8 cellular contexts compared by ENCODE assay signal in genomic region chr7:112449353-112449752, GRCh38. TPM values are rescaled to one million over a fixed set of nuclear protein-coding genes. Genes with fewer than 3 reads are reported as not detected.
A peak's percentile ranks its signal among the peaks of the same experiment; 100 is the strongest.
DNase-seq lines count a peak whose midpoint lies in the region; ATAC-seq and TF ChIP-seq lines count a peak whose summit lies in the region.

No MANE protein-coding gene starts in this region.

- DNase-seq in A172 (ENCODE audit: low spot score) = peak; percentile 74
- peak; percentile 48 for DNase-seq in HFFc6
- peak; percentile 26 for DNase-seq in activated CD4-positive, alpha-beta T cell treated with anti-CD3 and anti-CD28 coated beads, Interleukin-2, amount 10 ng/mL, durations not matched to agents 7 days and 5 days
- no peak for DNase-seq in endodermal cell
- DNase-seq in osteoblast (ENCODE audit: insufficient read length, low spot score, missing footprints) = peak; percentile 75
- DNase-seq in aorta = peak in 1 of 2 donors; percentile 38
- DNase-seq in MV-4-11 (lab: John Stamatoyannopoulos, UW) = no peak
- DNase-seq in SKM-1 treated with dmso at 0.1 percent for 144 hours (lab: John Stamatoyannopoulos, UW; ENCODE audit: unreplicated experiment) = no peak

- peaks cover 6% of the 10 kb centered on the region for H3K4me1 ChIP-seq in endodermal cell (ENCODE audit: control insufficient read depth, insufficient read depth, low read length)
- H3K4me1 ChIP-seq in osteoblast (ENCODE audit: insufficient read depth, low read length) = peaks cover 35% of the 10 kb centered on the region
- no peaks in the 10 kb centered on the region for H3K4me1 ChIP-seq in aorta (ENCODE audit: control insufficient read depth in 1 of 2, insufficient read depth in 2 of 2, low read length in 2 of 2)

- H3K4me1 Mint-ChIP-seq in HFFc6 (ENCODE audit: low read depth) (peaks cover 42% of the 10 kb centered on the region), endodermal cell (peaks cover 22% of the 10 kb centered on the region)
- H3K4me1 Mint-ChIP-seq in activated CD4-positive, alpha-beta T cell treated with anti-CD3 and anti-CD28 coated beads, Interleukin-2, amount 10 ng/mL, durations not matched to agents 7 days and 5 days = peaks cover 36% of the 10 kb centered on the region

- no peak for TF ChIP-seq CTCF in HFFc6 (IDR thresholded peaks at IDR 0.05)
- TF ChIP-seq CTCF in endodermal cell (conservative IDR thresholded peaks at IDR 0.05) = no peak
- TF ChIP-seq CTCF in osteoblast (IDR thresholded peaks at IDR 0.05; ENCODE audit: extremely low read depth, low read depth, low read length) = no peak

- peak overlapping the region; percentile 90 for H3K4me2 ChIP-seq in osteoblast (ENCODE audit: insufficient read depth, low read length)

- H3K27me3 ChIP-seq in endodermal cell (ENCODE audit: control insufficient read depth, insufficient read depth, low read length, poor library complexity, severe bottlenecking) (no peaks in the 10 kb centered on the region), osteoblast (ENCODE audit: insufficient read depth, low read length) (no peaks in the 10 kb centered on the region), aorta (ENCODE audit: control insufficient read depth in 1 of 2, insufficient read depth in 2 of 2, low read length in 1 of 2) (no peaks in the 10 kb centered on the region)

- H3K36me3 Mint-ChIP-seq in HFFc6 (ENCODE audit: low read depth) (peaks cover 14% of the 10 kb centered on the region), endodermal cell (ENCODE audit: low read depth) (peaks cover 3% of the 10 kb centered on the region)
- no peaks in the 10 kb centered on the region for H3K36me3 Mint-ChIP-seq in activated CD4-positive, alpha-beta T cell treated with anti-CD3 and anti-CD28 coated beads, Interleukin-2, amount 10 ng/mL, durations not matched to agents 7 days and 5 days (ENCODE audit: low read depth)

- H3K9me3 Mint-ChIP-seq in HFFc6 (no peaks in the 10 kb centered on the region), endodermal cell (no peaks in the 10 kb centered on the region)
- no peaks in the 10 kb centered on the region for H3K9me3 Mint-ChIP-seq in activated CD4-positive, alpha-beta T cell treated with anti-CD3 and anti-CD28 coated beads, Interleukin-2, amount 10 ng/mL, durations not matched to agents 7 days and 5 days

- no peak overlapping the region for H3K27ac ChIP-seq in endodermal cell (ENCODE audit: low read depth, low read length)
- peak overlapping the region; percentile 98 for H3K27ac ChIP-seq in osteoblast (ENCODE audit: low read depth, low read length)
- no peak overlapping the region for H3K27ac ChIP-seq in aorta (ENCODE audit: low read depth in 1 of 2, low read length in 2 of 2)

- H3K36me3 ChIP-seq in endodermal cell (ENCODE audit: control insufficient read depth, insufficient read depth, low read length) = no peaks in the 10 kb centered on the region
- no peaks in the 10 kb centered on the region for H3K36me3 ChIP-seq in osteoblast (ENCODE audit: insufficient read depth, low read length)
- no peaks in the 10 kb centered on the region for H3K36me3 ChIP-seq in aorta (ENCODE audit: control insufficient read depth in 1 of 2, insufficient read depth in 2 of 2, low read length in 1 of 2)

- H3K4me3 ChIP-seq in endodermal cell (ENCODE audit: low read length) (peak overlapping the region; percentile 92), osteoblast (ENCODE audit: insufficient read depth, low read length) (peak overlapping the region; percentile 97), aorta (ENCODE audit: low read length in 2 of 2) (peak overlapping the region; percentile 27 to 67)

- H3K9me3 ChIP-seq in endodermal cell (ENCODE audit: control insufficient read depth, low read length) (no peaks in the 10 kb centered on the region), osteoblast (ENCODE audit: low read depth, low read length) (no peaks in the 10 kb centered on the region), aorta (ENCODE audit: control insufficient read depth, low read length) (no peaks in the 10 kb centered on the region)

- POLR2A ChIA-PET in activated CD4-positive, alpha-beta T cell treated with anti-CD3 and anti-CD28 coated beads, Interleukin-2, amount 10 ng/mL, durations not matched to agents 7 days and 5 days (lab: Charles Lee) = no interaction called here

- CTCF ChIA-PET in activated CD4-positive, alpha-beta T cell treated with anti-CD3 and anti-CD28 coated beads, Interleukin-2, amount 10 ng/mL, durations not matched to agents 7 days and 5 days (lab: Charles Lee) = interaction anchor here (0.7 to 3.6 kb wide), 2 partner anchors 12 to 40 kb away, joined by 3 to 18 read pairs; no protein-coding TSS in a partner anchor

- peak overlapping the region; percentile 98 for H3K27ac Mint-ChIP-seq in HFFc6
- peak overlapping the region; percentile 99 for H3K27ac Mint-ChIP-seq in activated CD4-positive, alpha-beta T cell treated with anti-CD3 and anti-CD28 coated beads, Interleukin-2, amount 10 ng/mL, durations not matched to agents 7 days and 5 days
- H3K27ac Mint-ChIP-seq in endodermal cell = peak overlapping the region; percentile 100

- WGBS in endodermal cell (ENCODE audit: insufficient coverage in 1 of 2, insufficient read length in 1 of 2), 2 experiments = 66 to 98% methylated on average over 3 to 5 of the region's 5 CpGs
- WGBS in aorta, 2 donors = 47 to 49% methylated on average over 5 of the region's 5 CpGs

- H3K27me3 Mint-ChIP-seq in HFFc6 (ENCODE audit: insufficient read depth) (peaks cover 9% of the 10 kb centered on the region), endodermal cell (ENCODE audit: insufficient read depth) (no peaks in the 10 kb centered on the region)
- no peaks in the 10 kb centered on the region for H3K27me3 Mint-ChIP-seq in activated CD4-positive, alpha-beta T cell treated with anti-CD3 and anti-CD28 coated beads, Interleukin-2, amount 10 ng/mL, durations not matched to agents 7 days and 5 days

- H2AFZ ChIP-seq in osteoblast (ENCODE audit: low read length) = peak overlapping the region; percentile 95

- no peak overlapping the region for H3K9ac ChIP-seq in endodermal cell (ENCODE audit: extremely low read depth, low read length, poor library complexity, severe bottlenecking)

- H3K4me3 Mint-ChIP-seq in HFFc6 (peak overlapping the region; percentile 93), endodermal cell (peak overlapping the region; percentile 99)
- peak overlapping the region; percentile 100 for H3K4me3 Mint-ChIP-seq in activated CD4-positive, alpha-beta T cell treated with anti-CD3 and anti-CD28 coated beads, Interleukin-2, amount 10 ng/mL, durations not matched to agents 7 days and 5 days

- ATAC-seq in aorta (ENCODE audit: low FRiP score) = no peak

- intact Hi-C loops in aorta (cut with DNase I) = no loop called here

- peaks cover 40% of the 10 kb centered on the region for H3K79me2 ChIP-seq in osteoblast (ENCODE audit: insufficient read depth, low read length)

- H4K20me1 ChIP-seq in osteoblast (ENCODE audit: insufficient read depth, low read length) = peaks cover 30% of the 10 kb centered on the region

RNA-seq across cellular contexts. Expression of gene IFRD1, which starts 0.9 kb away (rescaled TPM):
- total RNA-seq in A172 (2014; rRNA removed; shearing (Covaris generic)) = 97.0 and 114 TPM in 2 replicates
- 10 to 100 TPM; 25.4 to 30.0 (median 27.5) TPM for total RNA-seq in HFFc6 (2021; fragmentation: NEBNext Ultra II Directional; extraction: Animal tissue kit (Norgen Biotek cat#: 25700))
- 10 to 100 TPM; 26.5 to 28.6 TPM for total RNA-seq in activated CD4-positive, alpha-beta T cell treated with anti-CD3 and anti-CD28 coated beads, Interleukin-2, amount 10 ng/mL, durations not matched to agents 7 days and 5 days
- total RNA-seq in endodermal cell (10 to 100 TPM; 54.3 to 57.6 TPM), osteoblast (90.5 and 107 TPM in 2 replicates), aorta (100 to 1,000 TPM in 1 of 2 donors, 10 to 100 TPM in 1; 67.0 to 138 TPM)
- polyA plus RNA-seq in endodermal cell (2013, experiment 1 of 2) = 56.9 TPM
- 47.7 TPM for polyA plus RNA-seq in endodermal cell (2013, experiment 2 of 2)
- 10 to 100 TPM; 37.6 to 71.4 TPM for polyA plus RNA-seq in aorta

RNA-seq across cellular contexts. Expression of gene LSMEM1, which starts 31.4 kb away (rescaled TPM):
- 0.29 TPM in 1 of 2 replicates, not detected in the other for total RNA-seq in A172 (2014; rRNA removed; shearing (Covaris generic))
- total RNA-seq in HFFc6 (2021; fragmentation: NEBNext Ultra II Directional; extraction: Animal tissue kit (Norgen Biotek cat#: 25700)) = under 1 TPM; 0.11 to 0.77 (median 0.47) TPM
- total RNA-seq in activated CD4-positive, alpha-beta T cell treated with anti-CD3 and anti-CD28 coated beads, Interleukin-2, amount 10 ng/mL, durations not matched to agents 7 days and 5 days = under 1 TPM; 0.47 to 0.56 TPM
- 1 to 10 TPM; 1.1 to 4.2 TPM for total RNA-seq in endodermal cell
- 1.9 TPM for polyA plus RNA-seq in endodermal cell (2013, experiment 1 of 2)
- 0.99 TPM for polyA plus RNA-seq in endodermal cell (2013, experiment 2 of 2)
- total RNA-seq in osteoblast = 0.72 and 0.88 TPM in 2 replicates
- 10 to 100 TPM in 1 of 2 donors, 1 to 10 TPM in 1; 5.4 to 12.1 TPM for total RNA-seq in aorta
- polyA plus RNA-seq in aorta = 1 to 10 TPM; 4.7 to 4.9 TPM

Comparison
In these comparisons a context has a peak if more than half of its experiments do, and no peak if none do; other contexts are left out.
1. DNase-seq: peak in A172 (single experiment), HFFc6 (single experiment), activated CD4-positive, alpha-beta T cell treated with anti-CD3 and anti-CD28 coated beads, Interleukin-2, amount 10 ng/mL, durations not matched to agents 7 days and 5 days (single experiment) and osteoblast (single experiment); none in endodermal cell (single experiment), MV-4-11 (single experiment) and SKM-1 treated with dmso at 0.1 percent for 144 hours (single experiment).
2. H3K4me3 ChIP-seq: peak in every context shown above with its lines; median percentile 97 in osteoblast; 92 in endodermal cell; 47 in aorta.
3. Peak in every context shown above with its lines, with median percentiles within 50 percentile points of each other: H3K27ac Mint-ChIP-seq and H3K4me3 Mint-ChIP-seq.